Comparison of ENCODE assay signal across 1 cellular context in genomic region chr19:6059996-6060599, GRCh38.
TF ChIP-seq lines count a peak whose summit lies in the region.

No MANE protein-coding gene starts in this region.

TF ChIP-seq in H1, 55 proteins besides CTCF, POLR2A, EP300 and RAD21 (continued from another document):
- TF ChIP-seq KDM4A (IDR thresholded peaks at IDR 0.05; ENCODE audit: low read depth, low read length, severe bottlenecking) = no peak
- no peak for TF ChIP-seq CHD1 (IDR thresholded peaks at IDR 0.05; ENCODE audit: low read depth, low read length)
